Comparison of ENCODE assay signal across 1 cellular context in genomic region chr3:52704611-52705437, GRCh38.
A peak's percentile ranks its signal among the peaks of the same experiment; 100 is the strongest.
TF ChIP-seq lines count a peak whose summit lies in the region.

No MANE protein-coding gene starts in this region.

TF ChIP-seq in liver, 16 proteins besides CTCF, POLR2A, EP300 and RAD21 (continued from another document):
- TF ChIP-seq ZBTB33 (IDR thresholded peaks at IDR 0.05) (peak; percentile 81), GABPA (IDR thresholded peaks at IDR 0.05 in 1 of 2, conservative IDR thresholded peaks at IDR 0.05 in 1 of 2) (peak in 1 of 2 donors; percentile 55), HNF4A (conservative IDR thresholded peaks at IDR 0.05) (peak; percentile 85 to 94), ATF3 (IDR thresholded peaks at IDR 0.05) (no peak), HNF4G (IDR thresholded peaks at IDR 0.05) (peak; percentile 24), NR2F2 (IDR thresholded peaks at IDR 0.05) (peak; percentile 35), JUND (IDR thresholded peaks at IDR 0.05) (peak in 1 of 2 donors; percentile 75), FOXA1 (IDR thresholded peaks at IDR 0.05) (no peak), EGR1 (IDR thresholded peaks at IDR 0.05; ENCODE audit: low read depth in 2 of 2) (peak in 1 of 2 donors; percentile 49), RXRA (IDR thresholded peaks at IDR 0.05) (peak; percentile 93 to 94)
- TF ChIP-seq, protein P1, sequence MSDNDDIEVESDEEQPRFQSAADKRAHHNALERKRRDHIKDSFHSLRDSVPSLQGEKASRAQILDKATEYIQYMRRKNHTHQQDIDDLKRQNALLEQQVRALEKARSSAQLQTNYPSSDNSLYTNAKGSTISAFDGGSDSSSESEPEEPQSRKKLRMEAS (IDR thresholded peaks at IDR 0.05), result peak; percentile 92
